8 cellular contexts compared by ENCODE assay signal in genomic region chr3:43565661-43566341, GRCh38. TPM values are rescaled to one million over a fixed set of nuclear protein-coding genes. Genes with fewer than 3 reads are reported as not detected.
DNase-seq lines count a peak whose midpoint lies in the region; ATAC-seq and TF ChIP-seq lines count a peak whose summit lies in the region.
"Not testable (repeated sequence)": the region's sequence is repeated elsewhere in the genome, so short reads cannot be mapped to it uniquely, and the experiment has no call there.

No MANE protein-coding gene starts in this region.

- not testable (repeated sequence) for H3K9me3 Mint-ChIP-seq in WTC11; endothelial cell (ENCODE audit: unreplicated experiment)
- H3K9me3 Mint-ChIP-seq in neural crest cell = peaks cover 10% of the 10 kb centered on the region

- H3K9me3 ChIP-seq in HUES64 (ENCODE audit: insufficient read depth, low read depth, low read length); NT2/D1 (ENCODE audit: insufficient read depth, low read length); iPS-18a (ENCODE audit: control insufficient read depth, low read depth, low read length); transverse colon: not testable (repeated sequence)

- in situ Hi-C loops in transverse colon (cut with MboI; ENCODE audit: low pct_ligation_motif_present in 1 of 4, low pct_unique_long_range_greater_than_20kb in 1 of 4, low sequenced_read_pairs in 3 of 4) = not testable (repeated sequence)

- DNase-seq in H7; NT2/D1 (ENCODE audit: low read depth, low spot score); WTC11 (ENCODE audit: low spot score); endothelial cell (ENCODE audit: low spot score); neural crest cell (ENCODE audit: low read depth, low spot score): not testable (repeated sequence)
- DNase-seq in transverse colon = peak; percentile 28

- peaks cover 19% of the 10 kb centered on the region for H3K36me3 Mint-ChIP-seq in WTC11
- not testable (repeated sequence) for H3K36me3 Mint-ChIP-seq in endothelial cell (ENCODE audit: low read depth, unreplicated experiment)
- peaks cover 20% of the 10 kb centered on the region for H3K36me3 Mint-ChIP-seq in neural crest cell (ENCODE audit: low read depth)

- H3K9ac ChIP-seq in HUES64 (ENCODE audit: low read depth, low read length) = peak overlapping the region; percentile 47; the same call in 1 of the 2 replicates
- not testable (repeated sequence) for H3K9ac ChIP-seq in NT2/D1 (ENCODE audit: insufficient read length, low read depth); iPS-18a (ENCODE audit: low read length)

- CTCF ChIA-PET in WTC11 (lab: Charles Lee) = interaction anchor here (0.9 kb wide), 1 partner anchor 726 kb away, joined by 3 read pairs; no protein-coding TSS in a partner anchor

- intact Hi-C loops in transverse colon (cut with DNase I; ENCODE audit: low total_unique reads) = not testable (repeated sequence)

- H3K27ac Mint-ChIP-seq in WTC11 (peak overlapping the region; percentile 96), endothelial cell (ENCODE audit: unreplicated experiment) (peak overlapping the region; percentile 70), neural crest cell (ENCODE audit: unreplicated experiment) (peak overlapping the region; percentile 95)

- H3K4me3 Mint-ChIP-seq in WTC11 = peak overlapping the region; percentile 91
- peak overlapping the region; percentile 65 for H3K4me3 Mint-ChIP-seq in endothelial cell (ENCODE audit: unreplicated experiment)
- H3K4me3 Mint-ChIP-seq in neural crest cell = peak overlapping the region; percentile 91

- POLR2A ChIA-PET in WTC11 (lab: Charles Lee) = not testable (repeated sequence)

- not testable (repeated sequence) for ATAC-seq in WTC11

- not testable (repeated sequence) for H3K36me3 ChIP-seq in H7 (replicated peaks; ENCODE audit: control insufficient read depth, insufficient read depth, low read length); HUES64 (ENCODE audit: insufficient read depth, low read length); NT2/D1 (ENCODE audit: insufficient read depth, insufficient read length, low read length); iPS-18a (ENCODE audit: control insufficient read depth, low read depth, low read length); transverse colon

- H3K27me3 ChIP-seq in H7 (ENCODE audit: control insufficient read depth, insufficient read depth, low read length); HUES64 (ENCODE audit: insufficient read depth, low read length); NT2/D1 (ENCODE audit: insufficient read depth, insufficient read length); iPS-18a (ENCODE audit: control insufficient read depth, insufficient read depth, low read length); transverse colon: not testable (repeated sequence)

- H3K4me1 Mint-ChIP-seq in WTC11 = peaks cover 13% of the 10 kb centered on the region
- H3K4me1 Mint-ChIP-seq in endothelial cell (ENCODE audit: unreplicated experiment); neural crest cell: not testable (repeated sequence)

- H3K27ac ChIP-seq in HUES64 (ENCODE audit: low read depth, low read length); iPS-18a (ENCODE audit: low read length): not testable (repeated sequence)
- peak overlapping the region; percentile 6 to 65 (median 32) for H3K27ac ChIP-seq in transverse colon

- not testable (repeated sequence) for H3K4me1 ChIP-seq in HUES64 (ENCODE audit: insufficient read depth, low read length); NT2/D1 (ENCODE audit: insufficient read depth, insufficient read length); iPS-18a (ENCODE audit: control insufficient read depth, low read depth, low read length); transverse colon

- 29% methylated on average over 14 of the region's 30 CpGs for WGBS in HUES64
- WGBS in transverse colon (ENCODE audit: low coverage in 1 of 2), 2 donors = 78% methylated on average over 14 of the region's 30 CpGs; no CpG with 5 or more reads in 1 of the 2 donors

- not testable (repeated sequence) for TF ChIP-seq CTCF in WTC11 (IDR thresholded peaks at IDR 0.05); endothelial cell (IDR thresholded peaks at IDR 0.05; ENCODE audit: unreplicated experiment); neural crest cell (conservative IDR thresholded peaks at IDR 0.05); transverse colon (IDR thresholded peaks at IDR 0.05)

- TF ChIP-seq POLR2A in transverse colon (IDR thresholded peaks at IDR 0.05) = peak; percentile 24

- not testable (repeated sequence) for TF ChIP-seq EP300 in transverse colon (IDR thresholded peaks at IDR 0.05; ENCODE audit: low read depth)

- H3K4me3 ChIP-seq in H7 (ENCODE audit: insufficient read depth, low read depth, low read length) (peak overlapping the region; percentile 22), HUES64 (ENCODE audit: low read length) (peak overlapping the region; percentile 47), NT2/D1 (ENCODE audit: insufficient read length, low read depth) (peak overlapping the region; percentile 15), iPS-18a (ENCODE audit: low read length) (peak overlapping the region; percentile 25), transverse colon (peak overlapping the region in 2 of 4 donors; percentile 6 to 25)

- H3K27me3 Mint-ChIP-seq in WTC11 (ENCODE audit: low read depth); endothelial cell (ENCODE audit: unreplicated experiment); neural crest cell (ENCODE audit: low read depth): not testable (repeated sequence)

RNA-seq across cellular contexts. Expression of gene ANO10, which starts 56.0 kb away (rescaled TPM):
- total RNA-seq in H7 (2014; rRNA removed; shearing (Covaris generic)) = 23.4 and 24.7 TPM in 2 replicates
- polyA plus RNA-seq in HUES64 (2013, experiment 1 of 2) = 26.6 TPM
- polyA plus RNA-seq in HUES64 (2013, experiment 2 of 2) = 31.4 TPM
- total RNA-seq in WTC11 (2021) (35.1 to 38.1 TPM (median 36.6 TPM) in 3 replicates), endothelial cell (ENCODE audit: unreplicated experiment) (112 TPM), neural crest cell (32.0 and 33.7 TPM in 2 replicates), transverse colon (10 to 100 TPM; 20.9 to 70.5 (median 48.0) TPM)
